In genomic region chr4:4554234-4554633, GRCh38 we compare ENCODE assay signal across 21 cellular contexts.
"Had no signal": no experiment of that assay in that cellular context is flagged by ENCODE, and none has a peak within 500 bp of the region (broad histone marks: within the 10 kb centered on the region; RNA-seq: fewer than 3 reads in every experiment).

No MANE protein-coding gene starts in this region.

- H3K9me3 ChIP-seq: esophagus squamous epithelium, gastroesophageal sphincter, left ventricle myocardium inferior, lower lobe of right lung, tibial artery, upper lobe of left lung, uterus had no signal

- ATAC-seq: gastroesophageal sphincter; left cardiac atrium; lower lobe of right lung; natural killer cell; right cardiac atrium; stimulated activated effector memory CD8-positive, alpha-beta T cell treated with anti-CD3 and anti-CD28 coated beads, Interleukin-12 subunit alpha, Interleukin-12 subunit beta, amount 100 ng/mL, for 72 hours; stimulated activated naive CD8-positive, alpha-beta T cell treated with anti-CD3 and anti-CD28 coated beads, Interleukin-15, Interleukin-2, amounts not matched to agents 100 U/mL and 50 U/mL, for 24 hours had no signal

- H3K36me3 ChIP-seq: uterus had no signal

- H3K27me3 ChIP-seq: esophagus squamous epithelium, gastroesophageal sphincter, tibial artery, upper lobe of left lung, uterus had no signal

- H3K9me3 Mint-ChIP-seq: immature natural killer cell; natural killer cell; neural crest cell; stimulated activated effector memory CD8-positive, alpha-beta T cell treated with anti-CD3 and anti-CD28 coated beads, Interleukin-12 subunit alpha, Interleukin-12 subunit beta, amount 100 ng/mL, for 72 hours had no signal

- H3K27ac Mint-ChIP-seq: immature natural killer cell; memory B cell; mesothelial cell of epicardium; natural killer cell; stimulated activated effector memory CD8-positive, alpha-beta T cell treated with anti-CD3 and anti-CD28 coated beads, Interleukin-12 subunit alpha, Interleukin-12 subunit beta, amount 100 ng/mL, for 72 hours had no signal

- H3K27me3 Mint-ChIP-seq: memory B cell had no signal

- DNase-seq: dermis blood vessel endothelial cell; esophagus squamous epithelium; foreskin fibroblast; immature natural killer cell; left cardiac atrium; left ventricle myocardium inferior; lower lobe of right lung; natural killer cell; right cardiac atrium; stimulated activated CD4-positive, alpha-beta T cell treated with anti-CD3 and anti-CD28 coated beads, Interleukin-4, amount 100 ng/mL, for 1 hour; stimulated activated CD8-positive, alpha-beta memory T cell treated with anti-CD3 and anti-CD28 coated beads, Interleukin-4, amount 100 ng/mL, for 48 hours; stimulated activated naive CD8-positive, alpha-beta T cell treated with anti-CD3 and anti-CD28 coated beads, Interleukin-15, Interleukin-2, amounts not matched to agents 100 U/mL and 50 U/mL, for 24 hours; tibial artery; upper lobe of left lung; uterus had no signal

- H3K4me1 ChIP-seq: esophagus squamous epithelium, gastroesophageal sphincter, left ventricle myocardium inferior, lower lobe of right lung, upper lobe of left lung, uterus had no signal

- H3K4me3 ChIP-seq: esophagus squamous epithelium, gastroesophageal sphincter, left ventricle myocardium inferior, lower lobe of right lung, tibial artery, upper lobe of left lung, uterus had no signal

- H3K4me1 Mint-ChIP-seq: immature natural killer cell, memory B cell, natural killer cell, neural crest cell had no signal

- FAIRE-seq: keratinocyte had no signal

- H3K27ac ChIP-seq: esophagus squamous epithelium, gastroesophageal sphincter, left ventricle myocardium inferior, lower lobe of right lung, tibial artery, upper lobe of left lung, uterus had no signal

- H3K4me3 Mint-ChIP-seq: immature natural killer cell; memory B cell; mesothelial cell of epicardium; natural killer cell; neural crest cell; stimulated activated effector memory CD8-positive, alpha-beta T cell treated with anti-CD3 and anti-CD28 coated beads, Interleukin-12 subunit alpha, Interleukin-12 subunit beta, amount 100 ng/mL, for 72 hours had no signal
